In the genomic region with DNA sequence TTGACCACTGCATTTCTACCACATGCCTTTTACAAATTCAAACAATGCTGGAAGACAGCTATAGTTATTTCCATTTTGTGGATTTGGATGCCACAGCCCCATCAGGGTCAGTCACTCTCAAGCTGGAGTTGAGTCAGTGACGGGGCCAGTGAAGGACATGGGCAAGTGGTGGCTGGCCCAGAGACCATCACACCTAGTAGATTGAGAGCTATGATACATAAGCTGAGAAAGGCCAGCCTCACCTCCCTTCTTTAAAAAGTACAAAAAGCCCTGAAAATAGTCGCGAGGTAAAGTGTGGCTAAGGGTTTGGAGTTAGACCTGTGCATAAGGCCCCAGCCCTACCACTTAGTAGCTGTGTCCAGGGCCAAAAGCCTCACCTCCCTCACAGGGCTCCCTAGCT, we compare ENCODE assay signal across 17 cellular contexts.
"Had no signal": no experiment of that assay in that cellular context is flagged by ENCODE, and none has a peak within 500 bp of the region (broad histone marks: within the 10 kb centered on the region; RNA-seq: fewer than 3 reads in every experiment).

No MANE protein-coding gene starts in this region.

- H3K27me3 Mint-ChIP-seq: activated B cell treated with CpG ODN at 0.5 μM for 24 hours; activated T-helper 17 cell treated with anti-CD3 and anti-CD28 coated beads, Interleukin-2, amount 50 U/mL, for 72 hours; naive thymus-derived CD8-positive, alpha-beta T cell; stimulated activated naive CD8-positive, alpha-beta T cell treated with anti-CD3 and anti-CD28 coated beads, Interleukin-15, amount 100 ng/mL, for 72 hours had no signal

- H3K36me3 ChIP-seq: ovary had no signal

- H3K4me3 ChIP-seq: adrenal gland, body of pancreas, ovary, tibial nerve had no signal

- FAIRE-seq: endometrium, frontal cortex, kidney, TTC549 had no signal

- H3K9me3 ChIP-seq: adrenal gland, body of pancreas, ovary, tibial nerve had no signal

- ATAC-seq: activated T-helper 17 cell treated with anti-CD3 and anti-CD28 coated beads, Interleukin-2, amount 50 U/mL, for 72 hours; body of pancreas; naive thymus-derived CD8-positive, alpha-beta T cell; stimulated activated naive CD8-positive, alpha-beta T cell treated with anti-CD3 and anti-CD28 coated beads, Interleukin-15, amount 100 ng/mL, for 72 hours had no signal

- H3K9me3 Mint-ChIP-seq: activated B cell treated with CpG ODN at 0.5 μM for 24 hours; activated CD4-positive, alpha-beta T cell treated with anti-CD3 and anti-CD28 coated beads, Interleukin-2, amount 10 ng/mL, durations not matched to agents 24 days and 14 days; activated T-helper 17 cell treated with anti-CD3 and anti-CD28 coated beads, Interleukin-2, amount 50 U/mL, for 72 hours; naive thymus-derived CD8-positive, alpha-beta T cell; stimulated activated naive CD8-positive, alpha-beta T cell treated with anti-CD3 and anti-CD28 coated beads, Interleukin-15, amount 100 ng/mL, for 72 hours had no signal

- H3K27ac Mint-ChIP-seq: activated B cell treated with CpG ODN at 0.5 μM for 24 hours; activated CD4-positive, alpha-beta T cell treated with anti-CD3 and anti-CD28 coated beads, Interleukin-2, amount 10 ng/mL, durations not matched to agents 24 days and 14 days; activated T-helper 17 cell treated with anti-CD3 and anti-CD28 coated beads, Interleukin-2, amount 50 U/mL, for 72 hours; naive thymus-derived CD8-positive, alpha-beta T cell had no signal

- H3K27me3 ChIP-seq: adrenal gland, body of pancreas, ovary, tibial nerve had no signal

- DNase-seq: activated B cell treated with CpG ODN at 0.5 μM for 24 hours; activated CD4-positive, alpha-beta T cell treated with anti-CD3 and anti-CD28 coated beads, Interleukin-2, amount 10 ng/mL, durations not matched to agents 24 days and 14 days; activated CD8-positive, alpha-beta memory T cell treated with anti-CD3 and anti-CD28 coated beads for 24 hours; activated naive CD4-positive, alpha-beta T cell treated with anti-CD3 and anti-CD28 coated beads, Interleukin-2, amount 50 U/mL, for 16 hours; body of pancreas; kidney; naive thymus-derived CD8-positive, alpha-beta T cell; ovary; stimulated activated CD4-positive, alpha-beta T cell treated with anti-CD3 and anti-CD28 coated beads, Interleukin-4, amount 100 ng/mL, for 4 hours; stimulated activated naive CD8-positive, alpha-beta T cell treated with anti-CD3 and anti-CD28 coated beads, Interleukin-15, amount 100 ng/mL, for 72 hours; T-helper 2 cell had no signal

- H3K27ac ChIP-seq: body of pancreas, ovary, tibial nerve had no signal

- H3K4me3 Mint-ChIP-seq: activated B cell treated with CpG ODN at 0.5 μM for 24 hours; activated CD4-positive, alpha-beta T cell treated with anti-CD3 and anti-CD28 coated beads, Interleukin-2, amount 10 ng/mL, durations not matched to agents 24 days and 14 days; activated T-helper 17 cell treated with anti-CD3 and anti-CD28 coated beads, Interleukin-2, amount 50 U/mL, for 72 hours; stimulated activated naive CD8-positive, alpha-beta T cell treated with anti-CD3 and anti-CD28 coated beads, Interleukin-15, amount 100 ng/mL, for 72 hours had no signal
